ENCODE assay signal across 10 cellular contexts in the genomic region with DNA sequence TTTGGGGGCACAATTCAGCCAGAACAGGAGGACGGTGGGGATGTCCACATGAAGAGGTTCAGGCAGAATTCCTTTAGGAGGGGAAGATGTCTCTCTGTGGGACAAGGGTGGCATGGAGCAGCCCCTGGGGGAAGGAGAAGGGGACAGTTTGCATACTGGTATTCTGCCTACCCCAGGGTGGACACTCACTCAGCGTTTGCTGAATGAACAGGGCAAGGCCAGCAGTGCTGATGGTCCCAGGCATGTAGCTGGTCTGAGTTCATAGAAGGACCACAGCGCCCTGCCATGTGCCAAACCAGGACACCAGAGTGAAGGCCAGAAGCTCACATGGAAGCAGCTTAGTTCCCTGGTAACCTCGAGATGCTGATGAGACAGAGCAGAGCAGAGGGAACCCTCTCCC. TPM values are rescaled to one million over a fixed set of nuclear protein-coding genes. Genes with fewer than 3 reads are reported as not detected.
"Had no signal": no experiment of that assay in that cellular context is flagged by ENCODE, and none has a peak within 500 bp of the region (broad histone marks: within the 10 kb centered on the region; RNA-seq: fewer than 3 reads in every experiment).

No MANE protein-coding gene starts in this region.

- H3K4me3 ChIP-seq: GM23248, HAP-1 had no signal

- H3K27ac ChIP-seq: GM23248 had no signal

- H3K36me3 ChIP-seq: HAP-1 had no signal

- DNase-seq: GM23248, GOT3, H7, HFFc6, KBM-7 had no signal

- ATAC-seq: HCT116 had no signal

- H3K4me1 ChIP-seq: HAP-1 had no signal

- H3K4me3 Mint-ChIP-seq: HFFc6, IgD-negative memory B cell had no signal

- H3K36me3 Mint-ChIP-seq: IgD-negative memory B cell had no signal

- H2AFZ ChIP-seq: GM23248 had no signal

- H3K27ac Mint-ChIP-seq: HFFc6 had no signal

- H3K9me3 ChIP-seq: HAP-1 had no signal

- FAIRE-seq: HTR-8/SVneo had no signal

- H3K9ac ChIP-seq: GM23248 had no signal

RNA-seq across cellular contexts. Expression of gene SERPINA5, which starts 5.4 kb away (rescaled TPM):
- total RNA-seq: GM23248, HFFc6 had no signal
- polyA plus RNA-seq: GM23248, IgD-negative memory B cell had no signal

RNA-seq across cellular contexts. Expression of gene SERPINA4, which starts 25.4 kb away (rescaled TPM):
- total RNA-seq: GM23248, H4, H7, HFFc6 had no signal
- polyA plus RNA-seq: GM23248, IgD-negative memory B cell had no signal

RNA-seq across cellular contexts. Expression of gene SERPINA3, which starts 25.6 kb away (rescaled TPM):
- total RNA-seq: H7, HFFc6 had no signal
- polyA plus RNA-seq: IgD-negative memory B cell had no signal
